ENCODE assay signal across 6 cellular contexts in the genomic region with DNA sequence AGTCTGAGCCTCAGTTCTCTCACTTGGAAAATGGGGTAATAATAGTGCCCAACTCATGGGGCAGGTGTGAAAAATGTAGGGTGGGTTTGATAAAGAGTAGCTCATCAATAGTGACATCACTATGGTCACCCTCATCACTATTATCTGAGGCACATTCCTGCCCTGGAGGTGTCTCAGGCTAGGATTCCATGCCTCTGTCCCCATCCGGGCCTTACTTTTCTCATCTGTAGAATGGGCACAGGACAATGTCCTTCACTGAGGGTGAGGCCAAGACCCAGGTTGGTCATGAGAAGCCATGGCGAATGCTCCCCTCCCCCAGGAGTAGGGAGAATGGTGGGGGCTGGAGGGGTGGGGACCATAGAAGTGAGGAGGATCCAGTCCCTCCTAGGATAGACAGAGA.
"Had no signal": no experiment of that assay in that cellular context is flagged by ENCODE, and none has a peak within 500 bp of the region (broad histone marks: within the 10 kb centered on the region; RNA-seq: fewer than 3 reads in every experiment).

No MANE protein-coding gene starts in this region.

- H3K27ac ChIP-seq: HL-60 had no signal

- H3K4me2 ChIP-seq: GM23338 had no signal

- H3K4me3 ChIP-seq: GM23338 had no signal

- DNase-seq: H7, HCEC 1CT, KG1 had no signal

- H3K36me3 Mint-ChIP-seq: IgD-negative memory B cell had no signal

- H3K4me3 Mint-ChIP-seq: GM23338, IgD-negative memory B cell had no signal

- H3K27ac Mint-ChIP-seq: GM23338 had no signal

- H3K9me3 Mint-ChIP-seq: GM23338, IgD-negative memory B cell had no signal
